ENCODE assay signal across 21 cellular contexts in genomic region chr11:103013426-103013825, GRCh38. TPM values are rescaled to one million over a fixed set of nuclear protein-coding genes. Genes with fewer than 3 reads are reported as not detected.
DNase-seq lines count a peak whose midpoint lies in the region; ATAC-seq and TF ChIP-seq lines count a peak whose summit lies in the region.
"Had no signal": no experiment of that assay in that cellular context is flagged by ENCODE, and none has a peak within 500 bp of the region (broad histone marks: within the 10 kb centered on the region; RNA-seq: fewer than 3 reads in every experiment).

No MANE protein-coding gene starts in this region.

- no peak for TF ChIP-seq CTCF in astrocyte of the spinal cord (IDR thresholded peaks at IDR 0.05; ENCODE audit: low read depth, low read length)
- no peak for TF ChIP-seq CTCF in fibroblast of villous mesenchyme (IDR thresholded peaks at IDR 0.05; ENCODE audit: insufficient read depth, low read depth, low read length)

- ATAC-seq in GM18907 (IDR thresholded peaks at IDR 0.05; ENCODE audit: unreplicated experiment), result no peak
- ATAC-seq: HepG2, PC-3 had no signal

- peak; percentile 64 for DNase-seq in EH (ENCODE audit: low read depth)
- peak; percentile 26 for DNase-seq in astrocyte of the spinal cord (ENCODE audit: low read depth, low spot score)
- peak; percentile 83 for DNase-seq in fibroblast of villous mesenchyme (ENCODE audit: low read depth)
- peak; percentile 33 for DNase-seq in smooth muscle cell of the brain vasculature (ENCODE audit: low read depth, low spot score)
- DNase-seq in NK-92 treated with Interleukin-12 subunit alpha and Interleukin-12 subunit beta, amount 100 ng/mL, for 24 hours (lab: John Stamatoyannopoulos, UW), result no peak
- DNase-seq in stimulated activated CD4-positive, alpha-beta T cell treated with anti-CD3 and anti-CD28 coated beads, Interleukin-4, amount 100 ng/mL, for 4 hours, result no peak
- DNase-seq: AML-193, DMS79 treated with DMSO at 0.1 percent for 48 hours, HFFc6, KG1, NCI-H1417, NCI-H187, NCI-H2107, NCI-H2227 treated with DMSO at 0.1 percent for 48 hours, NCI-H510A treated with DMSO at 0.1 percent for 48 hours, NCI-H774, PC-3, SIG-M5 had no signal

- in situ Hi-C loops in astrocyte of the spinal cord (cut with HindIII; ENCODE audit: low sequenced_read_pairs), result no loop called here

- H3K4me3 ChIP-seq in astrocyte of the spinal cord (ENCODE audit: low read depth, low read length) (no peak overlapping the region), fibroblast of villous mesenchyme (ENCODE audit: low read depth, low read length) (no peak overlapping the region)

RNA-seq across cellular contexts. Expression of gene MMP13, which starts 57.9 kb away (rescaled TPM):
- total RNA-seq in fibroblast of villous mesenchyme, result not detected in 2 replicates
- total RNA-seq: A673, HepG2, HFFc6 had no signal

Comparison
In these comparisons a context has a peak if more than half of its experiments do, and no peak if none do; other contexts are left out.
1. DNase-seq: peak in EH (single experiment), astrocyte of the spinal cord (single experiment), fibroblast of villous mesenchyme (single experiment) and smooth muscle cell of the brain vasculature (single experiment); none in NK-92 treated with Interleukin-12 subunit alpha and Interleukin-12 subunit beta, amount 100 ng/mL, for 24 hours (single experiment) and stimulated activated CD4-positive, alpha-beta T cell treated with anti-CD3 and anti-CD28 coated beads, Interleukin-4, amount 100 ng/mL, for 4 hours (0 of 2).